8 cellular contexts compared by ENCODE assay signal in genomic region chr2:130836501-130837174, GRCh38. TPM values are rescaled to one million over a fixed set of nuclear protein-coding genes. Genes with fewer than 3 reads are reported as not detected.
DNase-seq lines count a peak whose midpoint lies in the region; ATAC-seq lines count a peak whose summit lies in the region.

A gene with protein sequence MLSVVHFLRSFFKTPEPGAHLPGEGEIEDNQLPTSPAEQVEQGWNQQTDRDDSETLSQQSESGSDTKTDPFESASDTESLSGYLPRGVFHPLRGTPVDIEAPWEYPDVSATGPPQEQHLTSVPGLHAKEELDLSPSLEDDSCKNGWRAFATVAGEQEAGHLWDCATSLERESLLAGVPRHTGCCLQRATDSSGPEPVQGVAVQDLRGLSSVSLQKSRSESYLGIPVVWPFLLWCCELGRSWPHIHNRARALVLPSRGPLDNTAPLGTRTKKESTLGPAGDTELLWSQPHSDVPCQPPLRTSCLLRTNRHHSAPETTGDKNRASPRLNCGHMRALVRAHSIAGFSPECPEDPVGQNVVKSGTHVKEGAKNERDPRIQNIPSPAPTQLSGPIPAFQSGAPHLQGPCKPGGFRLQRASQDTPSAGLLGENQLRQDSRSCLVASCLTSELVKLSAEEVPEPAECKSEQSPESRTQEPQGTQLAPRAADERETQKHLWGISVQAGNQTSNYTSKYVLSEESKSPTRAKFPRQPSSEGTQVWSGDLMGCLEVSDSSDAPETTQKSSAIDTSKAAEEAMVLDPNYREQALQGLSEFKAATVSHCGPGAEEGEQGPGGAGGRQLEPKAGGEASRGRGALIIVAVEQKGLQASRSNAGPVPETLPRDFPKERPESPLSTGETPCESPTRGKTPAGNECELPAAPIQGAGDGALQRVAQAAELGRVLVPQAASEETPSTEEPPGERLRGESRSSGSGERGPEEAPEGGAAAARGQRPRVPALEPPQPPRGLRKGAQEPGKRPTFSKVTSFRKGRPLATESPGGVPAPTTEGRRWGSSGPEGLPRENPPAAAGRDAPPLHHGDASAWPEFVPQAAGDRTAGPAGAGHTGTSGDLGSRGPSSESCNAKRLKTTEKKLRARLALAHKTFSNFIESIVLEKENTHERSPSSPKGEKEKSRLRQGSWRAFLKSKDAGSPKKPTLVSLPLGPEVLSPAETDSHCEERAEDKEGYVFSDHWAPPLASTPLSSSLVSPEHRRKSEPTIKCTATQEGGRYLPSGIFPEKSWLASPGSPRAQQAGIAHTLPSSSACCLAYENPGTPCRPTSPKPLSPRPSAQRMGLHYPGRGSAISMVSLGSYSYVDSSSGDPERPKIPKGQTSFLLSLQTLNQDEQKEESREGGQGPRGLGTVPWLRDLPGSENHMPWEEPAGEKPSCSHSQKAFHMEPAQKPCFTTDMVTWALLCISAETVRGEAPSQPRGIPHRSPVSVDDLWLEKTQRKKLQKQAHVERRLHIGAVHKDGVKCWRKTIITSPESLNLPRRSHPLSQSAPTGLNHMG (N-terminal part only) (plus strand): TSS chr2:130836914. CDS start chr2:130836954, 40 bp downstream.

- CTCF ChIA-PET in activated naive CD4-positive, alpha-beta T cell treated with anti-CD3 and anti-CD28 coated beads, Interleukin-2, amount 10 ng/mL, durations not matched to agents 7 days and 5 days (lab: Charles Lee) = interaction anchor here (0.8 to 1.4 kb wide), 2 partner anchors 37 to 39 kb away, joined by 3 to 6 read pairs; no protein-coding TSS in a partner anchor

- H3K4me3 ChIP-seq in skeletal muscle tissue (ENCODE audit: low read length in 3 of 3) = no peak within 1 kb of the TSS

- H3K4me3 Mint-ChIP-seq in activated naive CD4-positive, alpha-beta T cell treated with anti-CD3 and anti-CD28 coated beads, Interleukin-2, amount 10 ng/mL, durations not matched to agents 7 days and 5 days = peak within 1 kb of the TSS; percentile 23

- peaks cover 47 to 59% (median 52%) of the 10 kb centered on the region in 3 donors for H3K27me3 ChIP-seq in skeletal muscle tissue (ENCODE audit: control insufficient read depth in 3 of 3, insufficient read depth in 3 of 3, low read length in 3 of 3)

- H3K9me3 Mint-ChIP-seq in activated naive CD4-positive, alpha-beta T cell treated with anti-CD3 and anti-CD28 coated beads, Interleukin-2, amount 10 ng/mL, durations not matched to agents 7 days and 5 days = no peaks in the 10 kb centered on the region

- no peaks in the 10 kb centered on the region for H3K36me3 ChIP-seq in skeletal muscle tissue (ENCODE audit: control insufficient read depth in 3 of 3, insufficient read depth in 3 of 3, low read length in 3 of 3)

- H3K4me1 ChIP-seq in skeletal muscle tissue (ENCODE audit: control insufficient read depth in 3 of 3, insufficient read depth in 3 of 3, low read length in 3 of 3) = no peaks in the 10 kb centered on the region

- no peaks in the 10 kb centered on the region for H3K4me1 Mint-ChIP-seq in activated naive CD4-positive, alpha-beta T cell treated with anti-CD3 and anti-CD28 coated beads, Interleukin-2, amount 10 ng/mL, durations not matched to agents 7 days and 5 days

- H3K27me3 Mint-ChIP-seq in activated naive CD4-positive, alpha-beta T cell treated with anti-CD3 and anti-CD28 coated beads, Interleukin-2, amount 10 ng/mL, durations not matched to agents 7 days and 5 days = peaks cover 93% of the 10 kb centered on the region

- H3K9me3 ChIP-seq in skeletal muscle tissue (ENCODE audit: control insufficient read depth in 3 of 3, low read length in 3 of 3) = no peaks in the 10 kb centered on the region

- H3K27ac ChIP-seq in skeletal muscle tissue (ENCODE audit: low read depth, low read length) = no peak within 1 kb of the TSS

- H3K9ac ChIP-seq in skeletal muscle tissue (ENCODE audit: low read depth in 1 of 3, low read length in 3 of 3) = no peak within 1 kb of the TSS

- peak; percentile 50 for ATAC-seq in HG03442 (IDR thresholded peaks at IDR 0.05; ENCODE audit: unreplicated experiment)

- H3K27ac Mint-ChIP-seq in activated naive CD4-positive, alpha-beta T cell treated with anti-CD3 and anti-CD28 coated beads, Interleukin-2, amount 10 ng/mL, durations not matched to agents 7 days and 5 days = no peak within 1 kb of the TSS

- H3K36me3 Mint-ChIP-seq in activated naive CD4-positive, alpha-beta T cell treated with anti-CD3 and anti-CD28 coated beads, Interleukin-2, amount 10 ng/mL, durations not matched to agents 7 days and 5 days = no peaks in the 10 kb centered on the region

- DNase-seq in NCI-H146 (lab: John Stamatoyannopoulos, UW) (peak; percentile 65), NCI-H146 treated with DMSO at 0.1 percent for 48 hours (lab: John Stamatoyannopoulos, UW; ENCODE audit: unreplicated experiment) (no peak), hypothalamus (lab: John Stamatoyannopoulos, UW) (peak in 34 of 51 donors; percentile 23 to 74 (median 50)), cortex of kidney (lab: John Stamatoyannopoulos, UW) (no peak), NCI-H2107 (lab: John Stamatoyannopoulos, UW) (no peak)
- DNase-seq in activated naive CD4-positive, alpha-beta T cell treated with anti-CD3 and anti-CD28 coated beads, Interleukin-2, amount 10 ng/mL, durations not matched to agents 7 days and 5 days = peak; percentile 50

RNA-seq across cellular contexts. Expression of the gene that starts here (rescaled TPM):
- total RNA-seq in skeletal muscle tissue = 11.5 TPM

Comparison
In these comparisons a context has a peak if more than half of its experiments do, and no peak if none do; other contexts are left out.
1. DNase-seq: peak in NCI-H146 (single experiment), activated naive CD4-positive, alpha-beta T cell treated with anti-CD3 and anti-CD28 coated beads, Interleukin-2, amount 10 ng/mL, durations not matched to agents 7 days and 5 days (single experiment) and hypothalamus (34 of 51); none in NCI-H146 treated with DMSO at 0.1 percent for 48 hours (single experiment), cortex of kidney (single experiment) and NCI-H2107 (single experiment).